Comparison of ENCODE assay signal across 2 cellular contexts in the genomic region with DNA sequence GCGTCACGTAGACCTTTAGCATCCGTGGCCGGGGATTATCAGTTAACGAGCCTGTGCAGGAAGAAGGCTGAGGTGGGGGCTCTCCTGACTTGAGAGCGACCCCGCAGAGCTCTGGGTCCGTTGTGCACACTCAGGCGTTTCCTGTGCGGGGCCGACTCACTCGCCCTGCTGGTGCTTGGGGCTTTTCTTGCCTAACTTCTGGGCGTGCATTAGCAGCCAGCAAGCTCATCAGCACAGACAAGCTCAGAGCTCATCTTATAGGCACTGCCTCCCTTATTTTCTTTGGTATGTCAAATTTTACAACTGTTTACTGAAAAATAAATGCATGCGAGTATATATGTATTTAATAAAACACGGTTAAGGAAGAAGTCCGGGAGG.
TF ChIP-seq lines count a peak whose summit lies in the region.

No MANE protein-coding gene starts in this region.

TF ChIP-seq in WTC11, 78 proteins besides CTCF, POLR2A, EP300 and RAD21:
- TF ChIP-seq CREB1 (CRISPR knock-in tag; IDR thresholded peaks at IDR 0.05), result no peak
- no peak for TF ChIP-seq TCF7 (CRISPR knock-in tag; IDR thresholded peaks at IDR 0.05; ENCODE audit: low read depth)
- TF ChIP-seq, protein P1, sequence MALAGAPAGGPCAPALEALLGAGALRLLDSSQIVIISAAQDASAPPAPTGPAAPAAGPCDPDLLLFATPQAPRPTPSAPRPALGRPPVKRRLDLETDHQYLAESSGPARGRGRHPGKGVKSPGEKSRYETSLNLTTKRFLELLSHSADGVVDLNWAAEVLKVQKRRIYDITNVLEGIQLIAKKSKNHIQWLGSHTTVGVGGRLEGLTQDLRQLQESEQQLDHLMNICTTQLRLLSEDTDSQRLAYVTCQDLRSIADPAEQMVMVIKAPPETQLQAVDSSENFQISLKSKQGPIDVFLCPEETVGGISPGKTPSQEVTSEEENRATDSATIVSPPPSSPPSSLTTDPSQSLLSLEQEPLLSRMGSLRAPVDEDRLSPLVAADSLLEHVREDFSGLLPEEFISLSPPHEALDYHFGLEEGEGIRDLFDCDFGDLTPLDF (CRISPR knock-in tag; IDR thresholded peaks at IDR 0.05), result no peak
- TF ChIP-seq, protein P2, sequence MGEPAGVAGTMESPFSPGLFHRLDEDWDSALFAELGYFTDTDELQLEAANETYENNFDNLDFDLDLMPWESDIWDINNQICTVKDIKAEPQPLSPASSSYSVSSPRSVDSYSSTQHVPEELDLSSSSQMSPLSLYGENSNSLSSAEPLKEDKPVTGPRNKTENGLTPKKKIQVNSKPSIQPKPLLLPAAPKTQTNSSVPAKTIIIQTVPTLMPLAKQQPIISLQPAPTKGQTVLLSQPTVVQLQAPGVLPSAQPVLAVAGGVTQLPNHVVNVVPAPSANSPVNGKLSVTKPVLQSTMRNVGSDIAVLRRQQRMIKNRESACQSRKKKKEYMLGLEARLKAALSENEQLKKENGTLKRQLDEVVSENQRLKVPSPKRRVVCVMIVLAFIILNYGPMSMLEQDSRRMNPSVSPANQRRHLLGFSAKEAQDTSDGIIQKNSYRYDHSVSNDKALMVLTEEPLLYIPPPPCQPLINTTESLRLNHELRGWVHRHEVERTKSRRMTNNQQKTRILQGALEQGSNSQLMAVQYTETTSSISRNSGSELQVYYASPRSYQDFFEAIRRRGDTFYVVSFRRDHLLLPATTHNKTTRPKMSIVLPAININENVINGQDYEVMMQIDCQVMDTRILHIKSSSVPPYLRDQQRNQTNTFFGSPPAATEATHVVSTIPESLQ (CRISPR knock-in tag; IDR thresholded peaks at IDR 0.05), result no peak
- no peak for TF ChIP-seq GABPB1 (CRISPR knock-in tag; IDR thresholded peaks at IDR 0.05)
- TF ChIP-seq HMGA2 (CRISPR knock-in tag; IDR thresholded peaks at IDR 0.05), result no peak
- TF ChIP-seq IRF2 (CRISPR knock-in tag; IDR thresholded peaks at IDR 0.05; ENCODE audit: borderline replicate concordance, low read depth), result no peak
- no peak for TF ChIP-seq SOX15 (CRISPR knock-in tag; IDR thresholded peaks at IDR 0.05)
- TF ChIP-seq ZNF219 (CRISPR knock-in tag; IDR thresholded peaks at IDR 0.05; ENCODE audit: borderline replicate concordance), result no peak
- TF ChIP-seq ZNF425 (CRISPR knock-in tag; conservative IDR thresholded peaks at IDR 0.05), result no peak
- no peak for TF ChIP-seq FOXJ3 (CRISPR knock-in tag; IDR thresholded peaks at IDR 0.05; ENCODE audit: borderline replicate concordance)
- no peak for TF ChIP-seq RELA (CRISPR knock-in tag; IDR thresholded peaks at IDR 0.05; ENCODE audit: borderline replicate concordance)
- no peak for TF ChIP-seq GTF2I (CRISPR knock-in tag; conservative IDR thresholded peaks at IDR 0.05)
- TF ChIP-seq JAZF1 (CRISPR knock-in tag; IDR thresholded peaks at IDR 0.05), result no peak

TF ChIP-seq in SK-N-SH, 30 proteins besides CTCF, POLR2A, EP300 and RAD21:
- TF ChIP-seq EZH2phosphoT487 (IDR thresholded peaks at IDR 0.05; ENCODE audit: borderline replicate concordance, low read depth) (no peak), NFIC (IDR thresholded peaks at IDR 0.05; ENCODE audit: borderline replicate concordance) (no peak), FOXJ3 (CRISPR knock-in tag; IDR thresholded peaks at IDR 0.05) (no peak), MAX (IDR thresholded peaks at IDR 0.05; ENCODE audit: low read depth) (no peak), FOSL2 (IDR thresholded peaks at IDR 0.05; ENCODE audit: borderline replicate concordance, low read depth) (no peak), SMC3 (IDR thresholded peaks at IDR 0.05; ENCODE audit: low read depth, low read length) (no peak), REST (IDR thresholded peaks at IDR 0.05; ENCODE audit: low read depth, low read length) (no peak), SIN3A (IDR thresholded peaks at IDR 0.05; ENCODE audit: borderline replicate concordance, low read depth, low read length) (no peak)
- TF ChIP-seq, protein P3, sequence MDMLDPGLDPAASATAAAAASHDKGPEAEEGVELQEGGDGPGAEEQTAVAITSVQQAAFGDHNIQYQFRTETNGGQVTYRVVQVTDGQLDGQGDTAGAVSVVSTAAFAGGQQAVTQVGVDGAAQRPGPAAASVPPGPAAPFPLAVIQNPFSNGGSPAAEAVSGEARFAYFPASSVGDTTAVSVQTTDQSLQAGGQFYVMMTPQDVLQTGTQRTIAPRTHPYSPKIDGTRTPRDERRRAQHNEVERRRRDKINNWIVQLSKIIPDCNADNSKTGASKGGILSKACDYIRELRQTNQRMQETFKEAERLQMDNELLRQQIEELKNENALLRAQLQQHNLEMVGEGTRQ (IDR thresholded peaks at IDR 0.05; ENCODE audit: borderline replicate concordance, low read depth, low read length), result no peak
- TF ChIP-seq, protein P4, sequence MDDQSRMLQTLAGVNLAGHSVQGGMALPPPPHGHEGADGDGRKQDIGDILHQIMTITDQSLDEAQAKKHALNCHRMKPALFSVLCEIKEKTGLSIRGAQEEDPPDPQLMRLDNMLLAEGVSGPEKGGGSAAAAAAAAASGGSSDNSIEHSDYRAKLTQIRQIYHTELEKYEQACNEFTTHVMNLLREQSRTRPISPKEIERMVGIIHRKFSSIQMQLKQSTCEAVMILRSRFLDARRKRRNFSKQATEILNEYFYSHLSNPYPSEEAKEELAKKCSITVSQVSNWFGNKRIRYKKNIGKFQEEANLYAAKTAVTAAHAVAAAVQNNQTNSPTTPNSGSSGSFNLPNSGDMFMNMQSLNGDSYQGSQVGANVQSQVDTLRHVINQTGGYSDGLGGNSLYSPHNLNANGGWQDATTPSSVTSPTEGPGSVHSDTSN (IDR thresholded peaks at IDR 0.05), result no peak
- TF ChIP-seq, protein P5, sequence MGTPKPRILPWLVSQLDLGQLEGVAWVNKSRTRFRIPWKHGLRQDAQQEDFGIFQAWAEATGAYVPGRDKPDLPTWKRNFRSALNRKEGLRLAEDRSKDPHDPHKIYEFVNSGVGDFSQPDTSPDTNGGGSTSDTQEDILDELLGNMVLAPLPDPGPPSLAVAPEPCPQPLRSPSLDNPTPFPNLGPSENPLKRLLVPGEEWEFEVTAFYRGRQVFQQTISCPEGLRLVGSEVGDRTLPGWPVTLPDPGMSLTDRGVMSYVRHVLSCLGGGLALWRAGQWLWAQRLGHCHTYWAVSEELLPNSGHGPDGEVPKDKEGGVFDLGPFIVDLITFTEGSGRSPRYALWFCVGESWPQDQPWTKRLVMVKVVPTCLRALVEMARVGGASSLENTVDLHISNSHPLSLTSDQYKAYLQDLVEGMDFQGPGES (IDR thresholded peaks at IDR 0.05; ENCODE audit: low read depth, low read length), result no peak
